Comparison of ENCODE assay signal across 15 cellular contexts in the genomic region with DNA sequence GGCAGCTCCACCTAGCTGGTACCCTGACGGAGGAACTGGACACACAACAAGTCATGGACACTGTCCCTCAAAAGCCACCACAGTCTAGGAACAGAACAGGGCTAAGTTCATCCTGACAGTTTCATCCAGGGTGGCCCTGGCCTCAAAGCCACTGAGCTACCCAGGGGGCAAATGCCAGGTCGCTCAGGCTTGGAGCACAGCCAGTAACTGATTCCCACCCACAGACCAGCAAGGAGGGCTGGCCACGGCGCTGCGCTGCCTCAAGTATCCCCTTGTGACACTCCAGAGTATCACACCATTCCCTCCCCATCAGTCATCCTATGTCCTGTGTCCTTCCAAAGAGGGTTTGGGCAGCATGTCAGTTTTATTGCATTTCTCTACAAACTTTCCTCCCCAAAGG.
A peak's percentile ranks its signal among the peaks of the same experiment; 100 is the strongest.
DNase-seq lines count a peak whose midpoint lies in the region; ATAC-seq and TF ChIP-seq lines count a peak whose summit lies in the region.
"Had no signal": no experiment of that assay in that cellular context is flagged by ENCODE, and none has a peak within 500 bp of the region (broad histone marks: within the 10 kb centered on the region; RNA-seq: fewer than 3 reads in every experiment).

No MANE protein-coding gene starts in this region.

- H3K9me3 ChIP-seq in right cardiac atrium (ENCODE audit: control insufficient read depth, low read length) (no peaks in the 10 kb centered on the region), heart right ventricle (no peaks in the 10 kb centered on the region), sigmoid colon (no peaks in the 10 kb centered on the region)
- H3K9me3 ChIP-seq: Caco-2 had no signal

- intact Hi-C loops in right cardiac atrium (cut with DNase I) (no loop called here), heart right ventricle (cut with DNase I) (no loop called here), sigmoid colon (cut with DNase I) (no loop called here)

- no peak for TF ChIP-seq POLR2A in sigmoid colon (IDR thresholded peaks at IDR 0.05)

- CTCF ChIA-PET in RWPE1 (lab: Yijun Ruan, JAX), result no interaction called here

- DNase-seq in right cardiac atrium, result peak in 2 of 3 donors; percentile 12 to 24
- no peak for DNase-seq in heart right ventricle
- no peak for DNase-seq in RWPE1 (ENCODE audit: low spot score)
- peak; percentile 59 for DNase-seq in sigmoid colon
- DNase-seq: Caco-2; CD4-positive, alpha-beta memory T cell; DMS153; EL; GF-D8; GM23248; H7; HCEC 1CT had no signal

- POLR2A ChIA-PET in RWPE1 (lab: Yijun Ruan, JAX; ENCODE audit: low non-redundant PET), result no interaction called here

- H3K36me3 ChIP-seq in heart right ventricle (peaks cover 0 to 30% (median 0%) of the 10 kb centered on the region in 9 donors), sigmoid colon (peaks cover 0 to 72% (median 4%) of the 10 kb centered on the region in 4 donors)

- TF ChIP-seq CTCF in heart right ventricle (IDR thresholded peaks at IDR 0.05) (no peak), RWPE1 (conservative IDR thresholded peaks at IDR 0.05; ENCODE audit: low read depth) (no peak), sigmoid colon (IDR thresholded peaks at IDR 0.05) (no peak)

- H3K4me1 ChIP-seq in right cardiac atrium (ENCODE audit: control insufficient read depth, insufficient read depth, low read length), result no peaks in the 10 kb centered on the region
- H3K4me1 ChIP-seq in heart right ventricle, result peaks cover 0 to 3% (median 0%) of the 10 kb centered on the region in 9 donors
- H3K4me1 ChIP-seq in sigmoid colon, result no peaks in the 10 kb centered on the region
- H3K4me1 ChIP-seq: Caco-2 had no signal

- no peak overlapping the region for H3K27ac ChIP-seq in right cardiac atrium (ENCODE audit: low read length)
- no peak overlapping the region for H3K27ac ChIP-seq in heart right ventricle
- peak overlapping the region; percentile 81 for H3K27ac ChIP-seq in RWPE1
- H3K27ac ChIP-seq in sigmoid colon, result no peak overlapping the region
- H3K27ac ChIP-seq: 22Rv1, GM23248 had no signal

- 85% methylated on average over 5 of the region's 5 CpGs for WGBS in right cardiac atrium
- WGBS in heart right ventricle, 2 donors, result 83 to 93% methylated on average over 5 of the region's 5 CpGs
- WGBS in sigmoid colon, 2 donors, result 93 to 96% methylated on average over 5 of the region's 5 CpGs

- no peaks in the 10 kb centered on the region for H3K27me3 ChIP-seq in right cardiac atrium (ENCODE audit: control insufficient read depth, insufficient read depth)
- no peaks in the 10 kb centered on the region for H3K27me3 ChIP-seq in heart right ventricle
- H3K27me3 ChIP-seq in sigmoid colon, result no peaks in the 10 kb centered on the region

- TF ChIP-seq EP300 in sigmoid colon (IDR thresholded peaks at IDR 0.05), result no peak

- ATAC-seq in right cardiac atrium (no peak), heart right ventricle (no peak), GM18520 (IDR thresholded peaks at IDR 0.05; ENCODE audit: unreplicated experiment) (no peak), HG02840 (IDR thresholded peaks at IDR 0.05; ENCODE audit: low FRiP score, unreplicated experiment) (no peak)

- no peak overlapping the region for H3K4me3 ChIP-seq in right cardiac atrium (ENCODE audit: low read length)
- no peak overlapping the region for H3K4me3 ChIP-seq in heart right ventricle
- no peak overlapping the region for H3K4me3 ChIP-seq in sigmoid colon
- H3K4me3 ChIP-seq: GM23248 had no signal

Comparison
In these comparisons a context has a peak if more than half of its experiments do, and no peak if none do; other contexts are left out.
1. DNase-seq: peak in right cardiac atrium (2 of 3) and sigmoid colon (single experiment); none in heart right ventricle (0 of 2) and RWPE1 (single experiment).